In genomic region chr9:76245518-76245917, GRCh38 we compare ENCODE assay signal across 28 cellular contexts.
"Had no signal": no experiment of that assay in that cellular context is flagged by ENCODE, and none has a peak within 500 bp of the region (broad histone marks: within the 10 kb centered on the region; RNA-seq: fewer than 3 reads in every experiment).

No MANE protein-coding gene starts in this region.

- DNase-seq: activated CD4-positive, alpha-beta T cell treated with anti-CD3 and anti-CD28 coated beads for 4 hours; activated CD4-positive, alpha-beta T cell treated with anti-CD3 and anti-CD28 coated beads, Interleukin-2, amount 50 U/mL, for 4 hours; activated CD8-positive, alpha-beta memory T cell treated with anti-CD3 and anti-CD28 coated beads for 24 hours; activated effector memory CD4-positive, alpha-beta T cell treated with anti-CD3 and anti-CD28 coated beads, Interleukin-2, amount 50 U/mL, for 16 hours; activated naive CD4-positive, alpha-beta T cell treated with anti-CD3 and anti-CD28 coated beads for 36 hours; activated naive CD8-positive, alpha-beta T cell treated with anti-CD3 and anti-CD28 coated beads for 36 hours; activated T-cell treated with anti-CD3 and anti-CD28 coated beads, Interleukin-2, amount 50 U/mL, for 1 hour; foreskin fibroblast; head of caudate nucleus; hypothalamus; immature natural killer cell; kidney; left colon; midbrain; naive thymus-derived CD4-positive, alpha-beta T cell; nucleus accumbens; psoas muscle; right cardiac atrium; spleen; stimulated activated CD4-positive, alpha-beta T cell treated with anti-CD3 and anti-CD28 coated beads, Interleukin-2, amount 100 ng/mL, for 48 hours; stimulated activated naive CD8-positive, alpha-beta T cell treated with anti-CD3 and anti-CD28 coated beads, Interleukin-15, Interleukin-2, amounts not matched to agents 100 U/mL and 50 U/mL, for 24 hours; testis; transverse colon had no signal

- H3K4me1 ChIP-seq: ascending aorta, parathyroid adenoma, psoas muscle, spleen, testis, transverse colon had no signal

- H3K9me3 ChIP-seq: ascending aorta, psoas muscle, spleen, testis, transverse colon had no signal

- H3K27ac ChIP-seq: ascending aorta, cardiac muscle cell, coronary artery, parathyroid adenoma, psoas muscle, spleen, testis, transverse colon, VCaP had no signal

- H3K27me3 ChIP-seq: ascending aorta, testis, transverse colon had no signal

- H3K36me3 ChIP-seq: ascending aorta, cardiac muscle cell, spleen had no signal

- H3K4me3 ChIP-seq: ascending aorta, cardiac muscle cell, coronary artery, psoas muscle, spleen, testis, transverse colon had no signal
